8 cellular contexts compared by ENCODE assay signal in the genomic region with DNA sequence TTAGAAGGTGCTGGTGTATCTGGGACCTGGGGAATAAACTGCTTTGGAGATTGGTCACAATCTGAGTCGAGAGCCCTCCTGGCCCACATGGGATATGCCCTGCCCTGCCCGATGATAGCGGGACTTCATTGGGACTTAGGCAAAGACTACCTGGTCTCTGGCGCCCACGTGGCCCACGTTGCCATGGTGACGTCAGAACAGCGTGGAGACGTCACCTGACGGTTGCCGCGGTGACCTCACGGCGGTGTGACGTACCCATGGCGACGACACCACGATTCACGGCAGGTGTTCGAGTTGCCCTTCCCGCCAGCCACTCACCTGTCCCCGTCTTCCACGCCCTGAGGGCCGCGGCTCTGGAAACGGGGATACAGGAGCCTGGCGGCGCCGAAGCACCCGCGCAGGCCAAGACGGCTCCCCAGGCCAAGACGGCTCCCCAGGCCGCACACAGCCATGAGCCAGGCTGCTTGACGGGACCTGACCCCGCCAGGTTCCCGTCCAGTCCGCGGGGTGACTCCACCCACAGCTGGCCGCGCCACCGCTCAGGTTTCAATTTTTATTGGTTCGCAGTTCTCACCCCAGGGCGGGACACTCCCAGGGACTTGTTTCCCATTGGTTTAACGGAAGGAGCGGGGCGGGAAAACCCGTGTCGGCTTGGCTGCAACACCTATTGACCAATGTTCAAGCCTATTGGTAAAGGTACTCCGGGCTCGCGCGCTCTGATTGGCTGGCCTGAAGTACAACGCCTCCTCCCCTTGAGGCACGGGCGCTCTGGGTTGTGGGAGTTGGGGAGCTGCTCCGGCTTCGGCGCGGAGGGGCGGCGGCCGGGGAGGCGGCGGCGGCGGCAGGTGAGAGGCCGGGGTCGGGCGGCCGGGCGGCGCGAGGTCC. TPM values are rescaled to one million over a fixed set of nuclear protein-coding genes. Genes with fewer than 3 reads are reported as not detected.
DNase-seq lines count a peak whose midpoint lies in the region; ATAC-seq and TF ChIP-seq lines count a peak whose summit lies in the region.

A gene (minus strand): TSS at position 476 of the 885 bp plus-strand sequence. CDS start 24 bp downstream, at position 452.
A gene (plus strand): TSS at position 766 of the 885 bp plus-strand sequence. CDS start 1,029 bp downstream, outside the sequence.

- H3K9me3 ChIP-seq in WERI-Rb-1 (ENCODE audit: severe bottlenecking) = no peaks in the 10 kb centered on the region
- H3K9me3 ChIP-seq in mammary epithelial cell (replicated peaks; ENCODE audit: insufficient read depth, low read length) = no peaks in the 10 kb centered on the region
- no peaks in the 10 kb centered on the region for H3K9me3 ChIP-seq in iPS-20b (ENCODE audit: insufficient read depth, low read depth, low read length)

- CTCF ChIA-PET in mammary epithelial cell (lab: Charles Lee; ENCODE audit: low non-redundant PET) = no interaction called here

- TF ChIP-seq CTCF in WERI-Rb-1 (IDR thresholded peaks at IDR 0.05; ENCODE audit: low read depth, low read length) = no peak
- TF ChIP-seq CTCF in mammary epithelial cell (conservative IDR thresholded peaks at IDR 0.05 in 1 of 2, IDR thresholded peaks at IDR 0.05 in 1 of 2; ENCODE audit: extremely low read depth in 1 of 2, insufficient read depth in 1 of 2, low read depth in 1 of 2, low read length in 2 of 2) = no peak

- peak within 1 kb of the TSS; percentile 89 for H2AFZ ChIP-seq in mammary epithelial cell (ENCODE audit: low read depth, low read length)

- H3K4me1 ChIP-seq in mammary epithelial cell (ENCODE audit: insufficient read depth, low read length) = peaks cover 23% of the 10 kb centered on the region
- peaks cover 6% of the 10 kb centered on the region; the same call in 1 of the 2 replicates for H3K4me1 ChIP-seq in iPS-20b (ENCODE audit: insufficient read depth, low read length)

- H3K27me3 ChIP-seq in WERI-Rb-1 (ENCODE audit: insufficient read depth, low read depth, severe bottlenecking) = no peaks in the 10 kb centered on the region
- H3K27me3 ChIP-seq in mammary epithelial cell (ENCODE audit: insufficient read depth, low read length) = no peaks in the 10 kb centered on the region
- no peaks in the 10 kb centered on the region for H3K27me3 ChIP-seq in iPS-20b (ENCODE audit: insufficient read depth, low read length)

- ATAC-seq in GM18873 (IDR thresholded peaks at IDR 0.05; ENCODE audit: low FRiP score, unreplicated experiment) = peak; percentile 91
- ATAC-seq in HG03139 (IDR thresholded peaks at IDR 0.05; ENCODE audit: unreplicated experiment) = peak; percentile 91

- H3K4me3 ChIP-seq in WERI-Rb-1 (ENCODE audit: low read depth, low read length) (peak within 1 kb of the TSS; percentile 97), mammary epithelial cell (replicated peaks in 1 of 3; ENCODE audit: insufficient read depth in 1 of 3, low read depth in 2 of 3, low read length in 3 of 3) (peak within 1 kb of the TSS; percentile 72 to 90 (median 82)), iPS-20b (ENCODE audit: low read length) (peak within 1 kb of the TSS; percentile 97), skin epidermis (peak within 1 kb of the TSS; percentile 52 to 82 (median 72))

- peak within 1 kb of the TSS; percentile 90 for H3K9ac ChIP-seq in mammary epithelial cell (ENCODE audit: insufficient read depth, low read length)
- H3K9ac ChIP-seq in iPS-20b (ENCODE audit: low read depth, low read length) = peak within 1 kb of the TSS; percentile 88; the same call in 1 of the 2 replicates

- intact Hi-C loops in mammary epithelial cell (cut with micrococcal nuclease) = loop anchor here (1.0 to 5.0 kb wide), 2 partner anchors 9 to 96 kb away; a partner anchor contains a TSS

- H3K4me2 ChIP-seq in mammary epithelial cell (ENCODE audit: insufficient read depth, low read depth, low read length) = peak within 1 kb of the TSS; percentile 87

- dilution Hi-C loops in mammary epithelial cell (cut with HindIII; ENCODE audit: low sequenced_read_pairs) = no loop called here

- peak; percentile 100 for DNase-seq in ACHN
- DNase-seq in NCI-H2227 (lab: John Stamatoyannopoulos, UW; ENCODE audit: unreplicated experiment) = peak; percentile 99
- peak; percentile 100 for DNase-seq in WERI-Rb-1
- DNase-seq in mammary epithelial cell = peak; percentile 100

- H3K36me3 ChIP-seq in WERI-Rb-1 = peaks cover 67% of the 10 kb centered on the region
- H3K36me3 ChIP-seq in mammary epithelial cell (ENCODE audit: insufficient read depth, low read length) = peaks cover 28% of the 10 kb centered on the region
- peaks cover 46% of the 10 kb centered on the region for H3K36me3 ChIP-seq in iPS-20b (ENCODE audit: insufficient read depth, low read depth, low read length)

- H4K20me1 ChIP-seq in mammary epithelial cell (ENCODE audit: insufficient read depth, low read length) = no peaks in the 10 kb centered on the region

- in situ Hi-C loops in ACHN (cut with HindIII; ENCODE audit: low pct_ligation_motif_present, low pct_unique_long_range_greater_than_20kb, low sequenced_read_pairs) (no loop called here), mammary epithelial cell (cut with MboI; ENCODE audit: low sequenced_read_pairs in 2 of 2) (no loop called here)

- peaks cover 48% of the 10 kb centered on the region for H3K79me2 ChIP-seq in mammary epithelial cell (ENCODE audit: insufficient read depth, low read length)

- TSS peak; percentile 61 for BruUV-seq in mammary epithelial cell (replicated peaks; lab: Mats Ljungman, UMichigan)

- 2% methylated on average over 29 of the region's 74 CpGs for WGBS in mammary epithelial cell (ENCODE audit: low coverage, missing lambda C conversion rate)

- peak within 1 kb of the TSS; percentile 95 for H3K27ac ChIP-seq in WERI-Rb-1
- H3K27ac ChIP-seq in mammary epithelial cell (ENCODE audit: insufficient read depth, low read depth, low read length) = peak within 1 kb of the TSS; percentile 79
- H3K27ac ChIP-seq in iPS-20b (ENCODE audit: low read length) = peak within 1 kb of the TSS; percentile 75
- peak within 1 kb of the TSS; percentile 55 to 93 (median 87) for H3K27ac ChIP-seq in skin epidermis

RNA-seq across cellular contexts. Expression of the first gene that starts in this region (rescaled TPM):
- 10 to 100 TPM; 27.5 to 67.8 TPM for total RNA-seq in mammary epithelial cell
- polyA plus RNA-seq in mammary epithelial cell = 51.6 TPM
- 40.1 TPM for polyA minus RNA-seq in mammary epithelial cell

RNA-seq across cellular contexts. Expression of the second gene that starts in this region (rescaled TPM):
- 10 to 100 TPM; 26.8 to 51.5 TPM for total RNA-seq in mammary epithelial cell
- 43.1 TPM for polyA plus RNA-seq in mammary epithelial cell
- 42.0 TPM for polyA minus RNA-seq in mammary epithelial cell

Comparison
In these comparisons a context has a peak if more than half of its experiments do, and no peak if none do; other contexts are left out.
1. Peak in every context shown above with its lines: DNase-seq, ATAC-seq, H3K4me3 ChIP-seq and H3K27ac ChIP-seq.